Comparison of ENCODE assay signal across 25 cellular contexts in genomic region chr4:103136671-103137445, GRCh38. TPM values are rescaled to one million over a fixed set of nuclear protein-coding genes. Genes with fewer than 3 reads are reported as not detected.
DNase-seq lines count a peak whose midpoint lies in the region; ATAC-seq and TF ChIP-seq lines count a peak whose summit lies in the region.
"Had no signal": no experiment of that assay in that cellular context is flagged by ENCODE, and none has a peak within 500 bp of the region (broad histone marks: within the 10 kb centered on the region; RNA-seq: fewer than 3 reads in every experiment).

No MANE protein-coding gene starts in this region.

- H2AFZ ChIP-seq in Loucy (ENCODE audit: low read length) = no peak overlapping the region

- CTCF ChIA-PET in activated CD4-positive, alpha-beta T cell treated with anti-CD3 and anti-CD28 coated beads, Interleukin-2, amount 10 ng/mL, durations not matched to agents 7 days and 5 days (lab: Charles Lee) = interaction anchor here (1.2 kb wide), 1 partner anchor 31 kb away, joined by 3 read pairs; no protein-coding TSS in a partner anchor
- CTCF ChIA-PET in activated CD4-positive, alpha-beta T cell treated with anti-CD3 and anti-CD28 coated beads for 36 hours (lab: Charles Lee) = interaction anchor here (1.0 kb wide), 1 partner anchor 20 kb away, joined by 3 read pairs; no protein-coding TSS in a partner anchor

- peak overlapping the region; percentile 88 for H3K27ac ChIP-seq in neutrophil
- H3K27ac ChIP-seq: psoas muscle, skin epidermis, upper lobe of left lung had no signal

- no peaks in the 10 kb centered on the region for H3K9me3 ChIP-seq in Loucy (ENCODE audit: insufficient read depth, low read depth, low read length)
- no peaks in the 10 kb centered on the region for H3K9me3 ChIP-seq in neutrophil
- H3K9me3 ChIP-seq: psoas muscle, upper lobe of left lung had no signal

- no peak overlapping the region for H3K4me3 ChIP-seq in Loucy (ENCODE audit: low read length, poor library complexity, severe bottlenecking)
- H3K4me3 ChIP-seq in neutrophil (ENCODE audit: low read depth in 1 of 2, low read length in 1 of 2) = peak overlapping the region; percentile 4 to 42
- H3K4me3 ChIP-seq: GM12878, psoas muscle, skin epidermis, upper lobe of left lung had no signal

- intact Hi-C loops in activated CD4-positive, alpha-beta T cell treated with anti-CD3 and anti-CD28 coated beads for 36 hours (cut with DNase I, micrococcal nuclease) = no loop called here

- H3K27me3 Mint-ChIP-seq in activated CD4-positive, alpha-beta T cell treated with anti-CD3 and anti-CD28 coated beads, Interleukin-2, amount 10 ng/mL, durations not matched to agents 7 days and 5 days = no peaks in the 10 kb centered on the region
- H3K27me3 Mint-ChIP-seq in activated CD4-positive, alpha-beta T cell treated with anti-CD3 and anti-CD28 coated beads for 36 hours = no peaks in the 10 kb centered on the region
- H3K27me3 Mint-ChIP-seq: B cell had no signal

- DNase-seq in activated CD4-positive, alpha-beta T cell treated with anti-CD3 and anti-CD28 coated beads, Interleukin-2, amount 10 ng/mL, durations not matched to agents 7 days and 5 days = no peak
- DNase-seq in activated CD4-positive, alpha-beta T cell treated with anti-CD3 and anti-CD28 coated beads for 36 hours = no peak
- peak; percentile 62 for DNase-seq in dermis blood vessel endothelial cell
- no peak for DNase-seq in NCI-H1694 (lab: John Stamatoyannopoulos, UW)
- no peak for DNase-seq in OCI-M1 (lab: John Stamatoyannopoulos, UW)
- no peak for DNase-seq in NCI-H1105 treated with DMSO at 0.1 percent for 48 hours (lab: John Stamatoyannopoulos, UW)
- DNase-seq: activated CD8-positive, alpha-beta memory T cell treated with anti-CD3 and anti-CD28 coated beads for 24 hours; activated naive CD4-positive, alpha-beta T cell; activated T-cell treated with anti-CD3 and anti-CD28 coated beads, Interleukin-2, amount 50 U/mL, for 4 hours; amygdala; Calu3; cortex of kidney; Kasumi-1; NCI-H1092 treated with DMSO at 0.1 percent for 48 hours; NCI-H2029 treated with DMSO at 0.1 percent for 48 hours; NCI-H2227 treated with DMSO at 0.1 percent for 48 hours; psoas muscle; Right ventricle myocardium superior; stimulated activated CD4-positive, alpha-beta T cell treated with anti-CD3 and anti-CD28 coated beads, Interleukin-2, amount 100 ng/mL, for 24 hours; upper lobe of left lung had no signal

- H3K4me3 Mint-ChIP-seq in activated CD4-positive, alpha-beta T cell treated with anti-CD3 and anti-CD28 coated beads, Interleukin-2, amount 10 ng/mL, durations not matched to agents 7 days and 5 days = no peak overlapping the region
- no peak overlapping the region for H3K4me3 Mint-ChIP-seq in activated CD4-positive, alpha-beta T cell treated with anti-CD3 and anti-CD28 coated beads for 36 hours
- H3K4me3 Mint-ChIP-seq: activated T-cell treated with anti-CD3 and anti-CD28 coated beads, Interleukin-2, amount 50 U/mL, for 4 hours; B cell had no signal

- no peaks in the 10 kb centered on the region for H3K27me3 ChIP-seq in Loucy (ENCODE audit: insufficient read depth, low read length, poor library complexity, severe bottlenecking)
- H3K27me3 ChIP-seq in neutrophil = no peaks in the 10 kb centered on the region
- H3K27me3 ChIP-seq: upper lobe of left lung had no signal

- H3K9ac ChIP-seq in Loucy (ENCODE audit: low read depth, low read length, poor library complexity, severe bottlenecking) = no peak overlapping the region

- ATAC-seq in activated CD4-positive, alpha-beta T cell treated with anti-CD3 and anti-CD28 coated beads for 36 hours = no peak
- ATAC-seq: activated T-cell treated with anti-CD3 and anti-CD28 coated beads, Interleukin-2, amount 50 U/mL, for 4 hours; GM12878; psoas muscle had no signal

- peaks cover 5% of the 10 kb centered on the region for H3K4me1 Mint-ChIP-seq in activated CD4-positive, alpha-beta T cell treated with anti-CD3 and anti-CD28 coated beads, Interleukin-2, amount 10 ng/mL, durations not matched to agents 7 days and 5 days
- H3K4me1 Mint-ChIP-seq in activated CD4-positive, alpha-beta T cell treated with anti-CD3 and anti-CD28 coated beads for 36 hours = peaks cover 8% of the 10 kb centered on the region
- H3K4me1 Mint-ChIP-seq: B cell had no signal

- peak overlapping the region; percentile 2 for H3K4me2 ChIP-seq in Loucy (ENCODE audit: low read depth, low read length, poor library complexity, severe bottlenecking)

- no peaks in the 10 kb centered on the region for H3K9me3 Mint-ChIP-seq in activated CD4-positive, alpha-beta T cell treated with anti-CD3 and anti-CD28 coated beads, Interleukin-2, amount 10 ng/mL, durations not matched to agents 7 days and 5 days
- H3K9me3 Mint-ChIP-seq in activated CD4-positive, alpha-beta T cell treated with anti-CD3 and anti-CD28 coated beads for 36 hours (ENCODE audit: low read depth) = no peaks in the 10 kb centered on the region
- H3K9me3 Mint-ChIP-seq: activated T-cell treated with anti-CD3 and anti-CD28 coated beads, Interleukin-2, amount 50 U/mL, for 4 hours had no signal

- POLR2A ChIA-PET in activated CD4-positive, alpha-beta T cell treated with anti-CD3 and anti-CD28 coated beads, Interleukin-2, amount 10 ng/mL, durations not matched to agents 7 days and 5 days (lab: Charles Lee) = no interaction called here
- POLR2A ChIA-PET in activated CD4-positive, alpha-beta T cell treated with anti-CD3 and anti-CD28 coated beads for 36 hours (lab: Charles Lee) = no interaction called here

- H3K36me3 Mint-ChIP-seq in activated CD4-positive, alpha-beta T cell treated with anti-CD3 and anti-CD28 coated beads, Interleukin-2, amount 10 ng/mL, durations not matched to agents 7 days and 5 days (ENCODE audit: low read depth) = peaks cover 74% of the 10 kb centered on the region
- H3K36me3 Mint-ChIP-seq in activated CD4-positive, alpha-beta T cell treated with anti-CD3 and anti-CD28 coated beads for 36 hours (ENCODE audit: low read depth) = peaks cover 37% of the 10 kb centered on the region

- no peaks in the 10 kb centered on the region for H3F3A ChIP-seq in Loucy (ENCODE audit: low read depth)

- H3K36me3 ChIP-seq in Loucy (ENCODE audit: insufficient read depth, low read length) = peaks cover 82% of the 10 kb centered on the region
- H3K36me3 ChIP-seq in neutrophil = no peaks in the 10 kb centered on the region
- H3K36me3 ChIP-seq: upper lobe of left lung had no signal

- no peaks in the 10 kb centered on the region for H3K9me2 ChIP-seq in Loucy (replicated peaks; ENCODE audit: low read depth, low read length)

- TF ChIP-seq CTCF in Loucy (conservative IDR thresholded peaks at IDR 0.05; ENCODE audit: low read length) (no peak), neutrophil (IDR thresholded peaks at IDR 0.05) (no peak)

- no peaks in the 10 kb centered on the region for H3K79me2 ChIP-seq in Loucy (ENCODE audit: insufficient read depth, low read length)

- H3K4me1 ChIP-seq in Loucy (ENCODE audit: insufficient read depth, low read length, poor library complexity, severe bottlenecking) (peaks cover 11% of the 10 kb centered on the region), neutrophil (ENCODE audit: control insufficient read depth in 1 of 2, insufficient read depth in 1 of 2, low read depth in 1 of 2, low read length in 1 of 2) (peaks cover 75 to 82% of the 10 kb centered on the region in 2 experiments)
- H3K4me1 ChIP-seq: psoas muscle, upper lobe of left lung had no signal

- H3K27ac Mint-ChIP-seq in activated CD4-positive, alpha-beta T cell treated with anti-CD3 and anti-CD28 coated beads, Interleukin-2, amount 10 ng/mL, durations not matched to agents 7 days and 5 days = peak overlapping the region; percentile 48
- no peak overlapping the region for H3K27ac Mint-ChIP-seq in activated CD4-positive, alpha-beta T cell treated with anti-CD3 and anti-CD28 coated beads for 36 hours
- H3K27ac Mint-ChIP-seq: B cell had no signal

- no peaks in the 10 kb centered on the region for H4K20me1 ChIP-seq in Loucy (ENCODE audit: insufficient read depth, low read length, poor library complexity, severe bottlenecking)

RNA-seq across cellular contexts. Expression of gene BDH2, which starts 37.2 kb away (rescaled TPM):
- 10 to 100 TPM; 15.5 to 17.2 TPM for total RNA-seq in activated CD4-positive, alpha-beta T cell treated with anti-CD3 and anti-CD28 coated beads, Interleukin-2, amount 10 ng/mL, durations not matched to agents 7 days and 5 days
- total RNA-seq in activated CD4-positive, alpha-beta T cell treated with anti-CD3 and anti-CD28 coated beads for 36 hours = 10 to 100 TPM; 12.7 to 14.8 TPM
- total RNA-seq in dermis blood vessel endothelial cell = 25.5 and 26.5 TPM in 2 replicates
